In genomic region chr3:62132027-62132590, GRCh38 we compare ENCODE assay signal across 13 cellular contexts.
"Had no signal": no experiment of that assay in that cellular context is flagged by ENCODE, and none has a peak within 500 bp of the region (broad histone marks: within the 10 kb centered on the region; RNA-seq: fewer than 3 reads in every experiment).

No MANE protein-coding gene starts in this region.

- H3K9me3 Mint-ChIP-seq: activated CD4-positive, alpha-beta T cell treated with anti-CD3 and anti-CD28 coated beads, Interleukin-2, amount 10 ng/mL, durations not matched to agents 7 days and 5 days; activated naive CD4-positive, alpha-beta T cell treated with anti-CD3 and anti-CD28 coated beads for 36 hours; activated T-helper 17 cell treated with anti-CD3 and anti-CD28 coated beads, Interleukin-2, amount 50 U/mL, for 72 hours had no signal

- DNase-seq: activated CD4-positive, alpha-beta T cell treated with anti-CD3 and anti-CD28 coated beads, Interleukin-2, amount 10 ng/mL, durations not matched to agents 7 days and 5 days; activated CD4-positive, CD25-positive, alpha-beta regulatory T cell; activated naive CD4-positive, alpha-beta T cell treated with anti-CD3 and anti-CD28 coated beads for 36 hours; activated T-cell treated with anti-CD3 and anti-CD28 coated beads for 4 hours; naive B cell; stimulated activated CD4-positive, alpha-beta T cell treated with anti-CD3 and anti-CD28 coated beads, Interleukin-12 subunit alpha, Interleukin-12 subunit beta, amount 100 ng/mL, for 4 hours; stimulated activated naive CD4-positive, alpha-beta T cell; T-helper 2 cell had no signal

- H3K9me3 ChIP-seq: breast epithelium, vagina had no signal

- H3K27ac ChIP-seq: vagina had no signal

- H3K27me3 ChIP-seq: breast epithelium, vagina had no signal

- ATAC-seq: activated T-helper 17 cell treated with anti-CD3 and anti-CD28 coated beads, Interleukin-2, amount 50 U/mL, for 72 hours had no signal

- H3K27me3 Mint-ChIP-seq: progenitor cell of endocrine pancreas had no signal

- H3K4me1 Mint-ChIP-seq: activated CD4-positive, alpha-beta T cell treated with anti-CD3 and anti-CD28 coated beads, Interleukin-2, amount 10 ng/mL, durations not matched to agents 7 days and 5 days; activated T-helper 17 cell treated with anti-CD3 and anti-CD28 coated beads, Interleukin-2, amount 50 U/mL, for 72 hours; naive B cell had no signal

- H3K36me3 ChIP-seq: breast epithelium, vagina had no signal

- H3K4me3 Mint-ChIP-seq: activated CD4-positive, alpha-beta T cell treated with anti-CD3 and anti-CD28 coated beads, Interleukin-2, amount 10 ng/mL, durations not matched to agents 7 days and 5 days; activated naive CD4-positive, alpha-beta T cell treated with anti-CD3 and anti-CD28 coated beads for 36 hours; activated T-helper 17 cell treated with anti-CD3 and anti-CD28 coated beads, Interleukin-2, amount 50 U/mL, for 72 hours; naive B cell had no signal

- H3K27ac Mint-ChIP-seq: activated CD4-positive, alpha-beta T cell treated with anti-CD3 and anti-CD28 coated beads, Interleukin-2, amount 10 ng/mL, durations not matched to agents 7 days and 5 days; activated naive CD4-positive, alpha-beta T cell treated with anti-CD3 and anti-CD28 coated beads for 36 hours; activated T-helper 17 cell treated with anti-CD3 and anti-CD28 coated beads, Interleukin-2, amount 50 U/mL, for 72 hours; progenitor cell of endocrine pancreas had no signal

- H3K4me3 ChIP-seq: breast epithelium, lung, vagina had no signal

- H3K36me3 Mint-ChIP-seq: naive B cell had no signal

- H3K4me1 ChIP-seq: breast epithelium, vagina had no signal
